In genomic region chr10:22475857-22476600, GRCh38 we compare ENCODE assay signal across 8 cellular contexts.
DNase-seq lines count a peak whose midpoint lies in the region; ATAC-seq and TF ChIP-seq lines count a peak whose summit lies in the region.

No MANE protein-coding gene starts in this region.

- intact Hi-C loops in dorsolateral prefrontal cortex (cut with DNase I) (loop anchor here (2.0 to 5.0 kb wide), 3 partner anchors 39 to 511 kb away; no protein-coding TSS in a partner anchor), tibial artery (cut with DNase I; ENCODE audit: low total_unique reads) (no loop called here)

- TF ChIP-seq CTCF in DOHH2 (IDR thresholded peaks at IDR 0.05; ENCODE audit: low read depth, low read length, poor library complexity, severe bottlenecking): no peak
- peak in 5 of 56 donors; percentile 4 to 34 (median 12) for TF ChIP-seq CTCF in dorsolateral prefrontal cortex (IDR thresholded peaks at IDR 0.05 in 54 of 56, conservative IDR thresholded peaks at IDR 0.05 in 2 of 56; ENCODE audit: low read depth in 1 of 56, partially characterized antibody in 56 of 56)
- TF ChIP-seq CTCF in tibial artery (IDR thresholded peaks at IDR 0.05): no peak
- TF ChIP-seq CTCF in omental fat pad (IDR thresholded peaks at IDR 0.05): no peak

- H3K79me2 ChIP-seq in DOHH2 (ENCODE audit: control insufficient read depth, low read length): no peaks in the 10 kb centered on the region

- peak overlapping the region; percentile 85 to 96 (median 94) for H3K4me3 Mint-ChIP-seq in naive B cell

- H3K4me1 ChIP-seq in DOHH2 (ENCODE audit: control insufficient read depth, low read length) (no peaks in the 10 kb centered on the region), NT2/D1 (ENCODE audit: insufficient read depth, insufficient read length) (peaks cover 3% of the 10 kb centered on the region), tibial artery (peaks cover 0 to 12% (median 10%) of the 10 kb centered on the region in 4 donors)

- no peaks in the 10 kb centered on the region for H3F3A ChIP-seq in DOHH2 (ENCODE audit: control insufficient read depth, insufficient read depth)

- H3K9me3 Mint-ChIP-seq in naive B cell: peaks cover 0 to 3% (median 0%) of the 10 kb centered on the region in 7 donors

- H3K4me2 ChIP-seq in DOHH2 (ENCODE audit: low read length): peak overlapping the region; percentile 34

- ATAC-seq in naive B cell (ENCODE audit: low read depth in 2 of 2): peak; percentile 44 to 63
- ATAC-seq in omental fat pad (ENCODE audit: low FRiP score): no peak

- H3K27me3 Mint-ChIP-seq in naive B cell: peaks cover 52 to 61% (median 59%) of the 10 kb centered on the region in 3 donors

- H3K4me3 ChIP-seq in DOHH2 (ENCODE audit: low read length) (0 out of 2 replicates have a peak overlapping the region, but pooled peaks have one; percentile 7), NT2/D1 (ENCODE audit: insufficient read length, low read depth) (peak overlapping the region; percentile 47), dorsolateral prefrontal cortex (peak overlapping the region; percentile 44 to 86 (median 66)), tibial artery (peak overlapping the region; percentile 25 to 48)

- peaks cover 17 to 21% (median 19%) of the 10 kb centered on the region in 3 donors for H3K4me1 Mint-ChIP-seq in naive B cell

- H3K9me3 ChIP-seq in DOHH2 (ENCODE audit: control insufficient read depth, insufficient read depth, low read length): no peaks in the 10 kb centered on the region
- H3K9me3 ChIP-seq in NT2/D1 (ENCODE audit: insufficient read depth, low read length): no peaks in the 10 kb centered on the region
- no peaks in the 10 kb centered on the region for H3K9me3 ChIP-seq in tibial artery

- no peaks in the 10 kb centered on the region for H3K36me3 Mint-ChIP-seq in naive B cell

- H3K9ac ChIP-seq in NT2/D1 (ENCODE audit: insufficient read length, low read depth): peak overlapping the region; percentile 73

- no peaks in the 10 kb centered on the region for H3K9me2 ChIP-seq in DOHH2 (replicated peaks; ENCODE audit: control insufficient read depth, low read length)

- peak overlapping the region in 4 of 6 donors; percentile 36 to 92 (median 82) for H3K27ac Mint-ChIP-seq in naive B cell

- peaks cover 40% of the 10 kb centered on the region for H3K27me3 ChIP-seq in DOHH2 (ENCODE audit: control insufficient read depth, low read length)
- peaks cover 91% of the 10 kb centered on the region for H3K27me3 ChIP-seq in NT2/D1 (ENCODE audit: insufficient read depth, insufficient read length)
- H3K27me3 ChIP-seq in dorsolateral prefrontal cortex: peaks cover 0 to 39% (median 2%) of the 10 kb centered on the region in 45 donors
- H3K27me3 ChIP-seq in tibial artery: peaks cover 0 to 53% of the 10 kb centered on the region in 2 donors

- H3K27ac ChIP-seq in DOHH2 (ENCODE audit: low read depth, low read length) (no peak overlapping the region), dorsolateral prefrontal cortex (peak overlapping the region in 50 of 59 donors; percentile 3 to 94 (median 66)), tibial artery (no peak overlapping the region)

- DNase-seq in NT2/D1 (ENCODE audit: low read depth, low spot score) (no peak), dorsolateral prefrontal cortex (peak in 7 of 10 donors; percentile 46 to 74 (median 58)), naive B cell (peak; percentile 19), tibial artery (no peak), NCI-H345 (lab: John Stamatoyannopoulos, UW) (no peak), AG08396 (ENCODE audit: low spot score) (no peak), omental fat pad (ENCODE audit: low spot score) (no peak)

- H3K36me3 ChIP-seq in DOHH2 (ENCODE audit: control insufficient read depth, low read length) (no peaks in the 10 kb centered on the region), NT2/D1 (ENCODE audit: insufficient read depth, insufficient read length, low read length) (no peaks in the 10 kb centered on the region), tibial artery (no peaks in the 10 kb centered on the region)

- H4K20me1 ChIP-seq in DOHH2 (ENCODE audit: control insufficient read depth, insufficient read depth, low read depth, low read length): no peaks in the 10 kb centered on the region

Comparison
In these comparisons a context has a peak if more than half of its experiments do, and no peak if none do; other contexts are left out.
1. H3K27ac ChIP-seq: peak in dorsolateral prefrontal cortex (50 of 59); none in DOHH2 (single experiment) and tibial artery (0 of 2).
2. H3K4me3 ChIP-seq: peak in every context shown above with its lines; median percentile 66 in dorsolateral prefrontal cortex; 47 in NT2/D1; 36 in tibial artery; 7 in DOHH2.
3. DNase-seq: peak in dorsolateral prefrontal cortex (7 of 10) and naive B cell (single experiment); none in NT2/D1 (single experiment), tibial artery (0 of 2), NCI-H345 (single experiment), AG08396 (single experiment) and omental fat pad (single experiment).